7 cellular contexts compared by ENCODE assay signal in genomic region chr9:113454914-113455761, GRCh38. TPM values are rescaled to one million over a fixed set of nuclear protein-coding genes. Genes with fewer than 3 reads are reported as not detected.
DNase-seq lines count a peak whose midpoint lies in the region; ATAC-seq and TF ChIP-seq lines count a peak whose summit lies in the region.
"Had no signal": no experiment of that assay in that cellular context is flagged by ENCODE, and none has a peak within 500 bp of the region (broad histone marks: within the 10 kb centered on the region; RNA-seq: fewer than 3 reads in every experiment).

No MANE protein-coding gene starts in this region.

- H3K4me1 ChIP-seq in muscle layer of colon (ENCODE audit: insufficient read depth, low read length): peaks cover 26% of the 10 kb centered on the region

- peaks cover 1% of the 10 kb centered on the region for H3K9me3 Mint-ChIP-seq in glutamatergic neuron (ENCODE audit: unreplicated experiment)
- H3K9me3 Mint-ChIP-seq: central memory CD8-positive, alpha-beta T cell had no signal

- peaks cover 3% of the 10 kb centered on the region for H3K27me3 Mint-ChIP-seq in glutamatergic neuron (ENCODE audit: unreplicated experiment)
- H3K27me3 Mint-ChIP-seq: central memory CD8-positive, alpha-beta T cell had no signal

- H3K36me3 ChIP-seq in muscle layer of colon (ENCODE audit: insufficient read depth, low read length): no peaks in the 10 kb centered on the region

- no peak overlapping the region for H3K4me3 Mint-ChIP-seq in glutamatergic neuron (ENCODE audit: unreplicated experiment)
- H3K4me3 Mint-ChIP-seq: central memory CD8-positive, alpha-beta T cell had no signal

- no peak for TF ChIP-seq CTCF in HFF-Myc (IDR thresholded peaks at IDR 0.05; ENCODE audit: low read depth, low read length, missing control alignments)
- TF ChIP-seq CTCF in glutamatergic neuron (IDR thresholded peaks at IDR 0.05; ENCODE audit: partially characterized antibody, unreplicated experiment): no peak

- peaks cover 8% of the 10 kb centered on the region for H3K4me1 Mint-ChIP-seq in glutamatergic neuron (ENCODE audit: low read depth, unreplicated experiment)
- H3K4me1 Mint-ChIP-seq: central memory CD8-positive, alpha-beta T cell had no signal

- DNase-seq in HFF-Myc (ENCODE audit: extremely low read depth, low read depth) (peak; percentile 36), C1 segment of cervical spinal cord (lab: John Stamatoyannopoulos, UW) (no peak), glutamatergic neuron (no peak)

- peak overlapping the region; percentile 37 for H3K9ac ChIP-seq in muscle layer of colon (ENCODE audit: low read length)

- no peak overlapping the region for H3K4me3 ChIP-seq in HFF-Myc (replicated peaks; ENCODE audit: low read depth, low read length)
- no peak overlapping the region for H3K4me3 ChIP-seq in muscle layer of colon (ENCODE audit: low read depth in 1 of 2, low read length in 2 of 2)

- H3K27me3 ChIP-seq in muscle layer of colon (ENCODE audit: control insufficient read depth in 1 of 2, insufficient read depth in 2 of 2, low read length in 2 of 2): no peaks in the 10 kb centered on the region

- no peak for ATAC-seq in HG02759 (IDR thresholded peaks at IDR 0.05; ENCODE audit: unreplicated experiment)

- no peak overlapping the region for H3K27ac Mint-ChIP-seq in glutamatergic neuron (ENCODE audit: unreplicated experiment)

- no peaks in the 10 kb centered on the region for H3K9me3 ChIP-seq in muscle layer of colon (ENCODE audit: low read length)

- H3K36me3 Mint-ChIP-seq in glutamatergic neuron (ENCODE audit: unreplicated experiment): no peaks in the 10 kb centered on the region

- peak overlapping the region; percentile 48 for H3K27ac ChIP-seq in angular gyrus (ENCODE audit: low read depth, low read length)
- peak overlapping the region; percentile 64 for H3K27ac ChIP-seq in muscle layer of colon (ENCODE audit: low read depth, low read length)

RNA-seq across cellular contexts. Expression of gene RGS3, which starts 8.4 kb away (rescaled TPM):
- total RNA-seq in glutamatergic neuron (ENCODE audit: unreplicated experiment): 18.9 TPM

RNA-seq across cellular contexts. Expression of gene C9orf43, which starts 44.6 kb away (rescaled TPM):
- total RNA-seq in glutamatergic neuron (ENCODE audit: unreplicated experiment): 0.47 TPM

RNA-seq across cellular contexts. Expression of gene POLE3, which starts 44.7 kb away (rescaled TPM):
- total RNA-seq in glutamatergic neuron (ENCODE audit: unreplicated experiment): 22.3 TPM

RNA-seq across cellular contexts. Expression of gene ALAD, which starts 54.1 kb away (rescaled TPM):
- total RNA-seq in glutamatergic neuron (ENCODE audit: unreplicated experiment): 39.0 TPM
